ENCODE assay signal across 8 cellular contexts in genomic region chr5:61624966-61625681, GRCh38.
A peak's percentile ranks its signal among the peaks of the same experiment; 100 is the strongest.
DNase-seq lines count a peak whose midpoint lies in the region; ATAC-seq and TF ChIP-seq lines count a peak whose summit lies in the region.

No MANE protein-coding gene starts in this region.

- H3K27ac ChIP-seq in CD8-positive, alpha-beta T cell (ENCODE audit: low read depth, low read length), result no peak overlapping the region
- H3K27ac ChIP-seq in RWPE2 (ENCODE audit: poor library complexity, severe bottlenecking) (no peak overlapping the region), prostate gland (peak overlapping the region; percentile 53 to 67)

- no peaks in the 10 kb centered on the region for H3K36me3 ChIP-seq in CD8-positive, alpha-beta T cell (ENCODE audit: insufficient read depth, low read length)
- H3K36me3 ChIP-seq in RWPE2 (ENCODE audit: low read depth) (no peaks in the 10 kb centered on the region), prostate gland (no peaks in the 10 kb centered on the region)

- intact Hi-C loops in CD8-positive, alpha-beta T cell (cut with DNase I, micrococcal nuclease), result no loop called here
- intact Hi-C loops in prostate gland (cut with DNase I), result loop anchor here (5.0 kb wide), 2 partner anchors 218 to 293 kb away; partner anchors contain the start of gene ZSWIM6

- H3K4me1 ChIP-seq in CD8-positive, alpha-beta T cell (ENCODE audit: insufficient read depth, low read length), result no peaks in the 10 kb centered on the region
- H3K4me1 ChIP-seq in RWPE2 (ENCODE audit: insufficient read depth, poor library complexity, severe bottlenecking) (no peaks in the 10 kb centered on the region), prostate gland (replicated peaks) (peaks cover 16% of the 10 kb centered on the region)

- H3K4me3 ChIP-seq in CD8-positive, alpha-beta T cell (ENCODE audit: low read depth, low read length), result no peak overlapping the region
- H3K4me3 ChIP-seq in RWPE2 (ENCODE audit: severe bottlenecking), result peak overlapping the region; percentile 17
- H3K4me3 ChIP-seq in prostate gland, result peak overlapping the region; percentile 24 to 34

- POLR2A ChIA-PET in CD8-positive, alpha-beta T cell (lab: Charles Lee), result no interaction called here

- H3K9me3 ChIP-seq in CD8-positive, alpha-beta T cell (ENCODE audit: low read length), result no peaks in the 10 kb centered on the region
- no peaks in the 10 kb centered on the region for H3K9me3 ChIP-seq in RWPE2 (ENCODE audit: severe bottlenecking)
- no peaks in the 10 kb centered on the region for H3K9me3 ChIP-seq in prostate gland

- peaks cover 5% of the 10 kb centered on the region for H3K27me3 ChIP-seq in CD8-positive, alpha-beta T cell (ENCODE audit: insufficient read depth, low read length)
- H3K27me3 ChIP-seq in RWPE2 (ENCODE audit: insufficient read depth, poor library complexity, severe bottlenecking) (no peaks in the 10 kb centered on the region), prostate gland (replicated peaks; ENCODE audit: insufficient read depth) (no peaks in the 10 kb centered on the region)

- no peak for TF ChIP-seq POLR2A in prostate gland (IDR thresholded peaks at IDR 0.05)

- peaks cover 13% of the 10 kb centered on the region for H3K4me1 Mint-ChIP-seq in CD8-positive, alpha-beta T cell (ENCODE audit: low read depth)
- peaks cover 4% of the 10 kb centered on the region for H3K4me1 Mint-ChIP-seq in glutamatergic neuron (ENCODE audit: low read depth, unreplicated experiment)

- DNase-seq in CD8-positive, alpha-beta T cell, result no peak
- DNase-seq in RWPE2 (ENCODE audit: low spot score), result no peak
- DNase-seq in glutamatergic neuron, result no peak
- no peak for DNase-seq in prostate gland (ENCODE audit: low spot score)
- DNase-seq in globus pallidus (ENCODE audit: low spot score), result no peak
- no peak for DNase-seq in NCI-H82 treated with DMSO at 0.1 percent for 48 hours (lab: John Stamatoyannopoulos, UW; ENCODE audit: unreplicated experiment)
- no peak for DNase-seq in H4 (ENCODE audit: low spot score)
- DNase-seq in inferior parietal cortex (ENCODE audit: extremely low spot score), result no peak

- 30% methylated on average over 17 of the region's 17 CpGs for WGBS in prostate gland

- peak overlapping the region; percentile 59 for H3K4me3 Mint-ChIP-seq in CD8-positive, alpha-beta T cell
- peak overlapping the region; percentile 77 for H3K4me3 Mint-ChIP-seq in glutamatergic neuron (ENCODE audit: unreplicated experiment)

- ATAC-seq in CD8-positive, alpha-beta T cell, result no peak
- no peak for ATAC-seq in RWPE2 (ENCODE audit: low read depth)

- no peak for TF ChIP-seq CTCF in CD8-positive, alpha-beta T cell (IDR thresholded peaks at IDR 0.05)
- no peak for TF ChIP-seq CTCF in RWPE2 (IDR thresholded peaks at IDR 0.05; ENCODE audit: poor library complexity, severe bottlenecking)
- no peak for TF ChIP-seq CTCF in glutamatergic neuron (IDR thresholded peaks at IDR 0.05; ENCODE audit: partially characterized antibody, unreplicated experiment)
- no peak for TF ChIP-seq CTCF in prostate gland (IDR thresholded peaks at IDR 0.05)

- peaks cover 31% of the 10 kb centered on the region for H3K27me3 Mint-ChIP-seq in CD8-positive, alpha-beta T cell (ENCODE audit: low read depth)
- peaks cover 7% of the 10 kb centered on the region for H3K27me3 Mint-ChIP-seq in glutamatergic neuron (ENCODE audit: unreplicated experiment)

- CTCF ChIA-PET in CD8-positive, alpha-beta T cell (lab: Charles Lee), result interaction anchor here (1.4 kb wide), 1 partner anchor 18 kb away, joined by 3 read pairs; no protein-coding TSS in a partner anchor

- H3K27ac Mint-ChIP-seq in CD8-positive, alpha-beta T cell, result no peak overlapping the region
- no peak overlapping the region for H3K27ac Mint-ChIP-seq in glutamatergic neuron (ENCODE audit: unreplicated experiment)

- no peaks in the 10 kb centered on the region for H3K9me3 Mint-ChIP-seq in CD8-positive, alpha-beta T cell
- H3K9me3 Mint-ChIP-seq in glutamatergic neuron (ENCODE audit: unreplicated experiment), result no peaks in the 10 kb centered on the region

- no peaks in the 10 kb centered on the region for H3K36me3 Mint-ChIP-seq in CD8-positive, alpha-beta T cell
- no peaks in the 10 kb centered on the region for H3K36me3 Mint-ChIP-seq in glutamatergic neuron (ENCODE audit: unreplicated experiment)

Comparison
In these comparisons a context has a peak if more than half of its experiments do, and no peak if none do; other contexts are left out.
1. H3K27ac ChIP-seq: peak in prostate gland (2 of 2); none in CD8-positive, alpha-beta T cell (single experiment) and RWPE2 (single experiment).